ENCODE assay signal across 16 cellular contexts in the genomic region with DNA sequence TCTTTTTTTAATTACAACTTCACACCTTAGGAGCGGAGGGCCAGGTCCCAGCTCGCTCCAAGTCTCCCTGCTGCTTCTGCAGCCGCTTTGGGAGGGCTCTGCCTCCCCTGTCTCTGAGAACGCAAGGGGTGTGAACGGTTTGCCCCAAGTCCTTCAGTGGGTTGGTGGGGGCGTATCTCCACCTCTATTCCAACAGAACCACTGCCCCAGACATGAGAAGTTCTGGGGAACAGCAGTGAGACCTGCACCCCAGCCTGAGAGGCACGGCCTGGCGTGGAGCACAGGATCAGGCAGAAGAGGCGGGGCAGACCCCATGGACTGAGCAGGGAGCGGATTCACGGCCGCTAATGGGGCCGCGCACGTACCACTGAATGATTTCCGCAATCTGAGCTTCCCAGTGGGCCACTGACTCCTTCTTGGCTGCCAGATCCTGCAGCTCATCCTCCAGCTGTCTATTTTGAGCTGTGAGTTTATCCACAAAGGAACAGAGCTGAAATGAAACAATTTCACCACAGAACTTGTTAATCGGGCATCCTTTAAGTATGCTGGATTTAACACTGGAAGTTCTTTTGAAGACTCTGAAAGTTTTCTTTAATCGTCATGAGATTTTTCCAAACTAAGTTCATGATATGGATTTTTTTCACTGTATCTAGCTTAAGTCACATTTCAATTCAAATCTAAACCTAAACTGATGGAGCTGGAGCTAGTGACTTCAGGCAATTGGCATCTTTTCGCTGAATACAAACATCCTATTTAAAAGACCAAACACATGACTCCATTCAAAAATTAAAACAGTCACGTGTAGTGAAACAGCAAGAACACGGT. TPM values are rescaled to one million over a fixed set of nuclear protein-coding genes. Genes with fewer than 3 reads are reported as not detected.
"Had no signal": no experiment of that assay in that cellular context is flagged by ENCODE, and none has a peak within 500 bp of the region (broad histone marks: within the 10 kb centered on the region; RNA-seq: fewer than 3 reads in every experiment).

No MANE protein-coding gene starts in this region.

- H3K4me3 ChIP-seq: lung, right atrium auricular region, SJCRH30, stomach, tibial artery had no signal

- DNase-seq: activated CD4-positive, alpha-beta memory T cell treated with anti-CD3 and anti-CD28 coated beads, Interleukin-2, amount 10 ng/mL, durations not matched to agents 7 days and 5 days; activated CD4-positive, alpha-beta T cell treated with anti-CD3 and anti-CD28 coated beads for 4 hours; activated effector memory CD4-positive, alpha-beta T cell treated with anti-CD3 and anti-CD28 coated beads, Interleukin-2, amount 50 U/mL, for 16 hours; activated T-cell treated with anti-CD3 and anti-CD28 coated beads, Interleukin-2, amount 50 U/mL, for 48 hours; effector memory CD8-positive, alpha-beta T cell; midbrain; naive B cell; SJCRH30; stimulated activated CD4-positive, alpha-beta T cell treated with anti-CD3 and anti-CD28 coated beads, Interleukin-1b, Interleukin-23, amount 100 ng/mL, for 48 hours; stomach; T-helper 17 cell had no signal

- H3K9me3 ChIP-seq: neutrophil, right atrium auricular region, SJCRH30, stomach, tibial artery had no signal

- H3K27me3 ChIP-seq: neutrophil, right atrium auricular region, SJCRH30, stomach, tibial artery had no signal

- ATAC-seq: effector memory CD8-positive, alpha-beta T cell; T-helper 17 cell had no signal

- H3K27ac ChIP-seq: epithelial cell of prostate, neutrophil, right atrium auricular region, SJCRH30, stomach, tibial artery had no signal

- H3K36me3 ChIP-seq: neutrophil had no signal

- H3K4me1 ChIP-seq: right atrium auricular region, SJCRH30, stomach, tibial artery had no signal

RNA-seq across cellular contexts. Expression of a gene that starts 44.4 kb away (rescaled TPM):
- total RNA-seq: SJCRH30 had no signal
